ENCODE assay signal across 8 cellular contexts in genomic region chr5:71455427-71456361, GRCh38. TPM values are rescaled to one million over a fixed set of nuclear protein-coding genes. Genes with fewer than 3 reads are reported as not detected.
DNase-seq lines count a peak whose midpoint lies in the region; ATAC-seq and TF ChIP-seq lines count a peak whose summit lies in the region.

TSS of gene BDP1 (plus strand) at chr5:71455651. CDS start at chr5:71455878, 227 bp downstream.

- no peaks in the 10 kb centered on the region for H3F3A ChIP-seq in PC-3 (ENCODE audit: low read length, unreplicated experiment)

- H2AFZ ChIP-seq in PC-3 (ENCODE audit: low read length) = peak within 1 kb of the TSS; percentile 94

- peak within 1 kb of the TSS; percentile 96 for H3K9ac ChIP-seq in PC-3 (ENCODE audit: low read length)

- H4K20me1 ChIP-seq in PC-3 (ENCODE audit: low read length) = peaks cover 19% of the 10 kb centered on the region

- DNase-seq in DMS53 (lab: John Stamatoyannopoulos, UW) (peak; percentile 98), PC-3 (peak; percentile 94), activated T-cell treated with anti-CD3 and anti-CD28 coated beads for 48 hours (ENCODE audit: low read depth) (peak; percentile 93), epithelial cell of prostate (ENCODE audit: low read depth, low spot score) (peak; percentile 60), mucosa of descending colon (peak; percentile 97 to 99 (median 98))
- peak; percentile 91 for DNase-seq in Jurkat, Clone E6-1 (ENCODE audit: low read depth, low spot score)
- peak; percentile 97 for DNase-seq in stimulated activated CD8-positive, alpha-beta memory T cell treated with anti-CD3 and anti-CD28 coated beads, Interleukin-4, amount 100 ng/mL, for 24 hours (ENCODE audit: low read depth)

- H3K9me3 ChIP-seq in PC-3 (ENCODE audit: low read length) = no peaks in the 10 kb centered on the region
- no peaks in the 10 kb centered on the region for H3K9me3 ChIP-seq in mucosa of descending colon

- H3K4me1 ChIP-seq in PC-3 (ENCODE audit: insufficient read depth, low read length) (peaks cover 11% of the 10 kb centered on the region; the same call in 1 of the 2 replicates), mucosa of descending colon (ENCODE audit: low read depth) (peaks cover 13% of the 10 kb centered on the region)

- BruUV-seq in PC-3 (replicated peaks; lab: Mats Ljungman, UMichigan) = TSS peak; percentile 77

- POLR2A ChIA-PET in PC-3 (lab: Charles Lee; ENCODE audit: unreplicated experiment) = interaction anchor here (0.6 kb wide), 1 partner anchor 121 kb away, joined by 6 read pairs; no protein-coding TSS in a partner anchor

- no peaks in the 10 kb centered on the region for H3K9me2 ChIP-seq in PC-3 (replicated peaks; ENCODE audit: low read length)

- peak within 1 kb of the TSS; percentile 90 for H3K4me3 ChIP-seq in Jurkat, Clone E6-1 (ENCODE audit: low read length)
- H3K4me3 ChIP-seq in PC-3 (ENCODE audit: low read length) (peak within 1 kb of the TSS; percentile 100), mucosa of descending colon (peak within 1 kb of the TSS; percentile 66)

- 0 out of 2 replicates have a peak, but pooled peaks have one; percentile 27 for TF ChIP-seq CTCF in PC-3 (conservative IDR thresholded peaks at IDR 0.05; ENCODE audit: low read depth, low read length)
- no peak for TF ChIP-seq CTCF in mucosa of descending colon (IDR thresholded peaks at IDR 0.05)

- H3K27me3 ChIP-seq in PC-3 (ENCODE audit: low read length) = 0 out of 2 replicates have a peak, but pooled peaks cover under 1% of the 10 kb centered on the region

- peaks cover 19% of the 10 kb centered on the region for H3K36me3 ChIP-seq in PC-3 (ENCODE audit: low read depth, low read length)
- H3K36me3 ChIP-seq in mucosa of descending colon (ENCODE audit: low read depth) = no peaks in the 10 kb centered on the region

- peak within 1 kb of the TSS; percentile 75 for H3K27ac ChIP-seq in PC-3 (ENCODE audit: low read length)
- H3K27ac ChIP-seq in epithelial cell of prostate = peak within 1 kb of the TSS; percentile 83

- peak; percentile 92 for ATAC-seq in GM21619 (IDR thresholded peaks at IDR 0.05; ENCODE audit: unreplicated experiment)
- peak; percentile 86 for ATAC-seq in PC-3
- ATAC-seq in mucosa of descending colon = peak; percentile 98

- peak within 1 kb of the TSS; percentile 92 for H3K4me2 ChIP-seq in PC-3 (ENCODE audit: low read length)

- CTCF ChIA-PET in PC-3 (lab: Charles Lee) = no interaction called here

- intact Hi-C loops in PC-3 (cut with micrococcal nuclease) = loop anchor here (1.0 to 5.0 kb wide), 2 partner anchors 146 to 302 kb away; no protein-coding TSS in a partner anchor
- intact Hi-C loops in mucosa of descending colon (cut with DNase I, micrococcal nuclease) = no loop called here

- peaks cover 41% of the 10 kb centered on the region for H3K79me2 ChIP-seq in PC-3 (ENCODE audit: low read length)

RNA-seq across cellular contexts. Expression of gene BDP1, which starts in this region (rescaled TPM):
- polyA plus RNA-seq in Jurkat, Clone E6-1 (2012; ENCODE audit: insufficient read depth, insufficient read length) = 10.2 TPM
- total RNA-seq in PC-3 (2014; rRNA removed) (17.9 and 18.4 TPM in 2 replicates), mucosa of descending colon (10 to 100 TPM; 20.0 to 28.7 (median 23.9) TPM)

Comparison
In these comparisons a context has a peak if more than half of its experiments do, and no peak if none do; other contexts are left out.
1. Peak in every context shown above with its lines: DNase-seq, ATAC-seq, H3K4me3 ChIP-seq and H3K27ac ChIP-seq.